ENCODE assay signal across 8 cellular contexts in genomic region chr4:24368801-24369200, GRCh38.
"Had no signal": no experiment of that assay in that cellular context is flagged by ENCODE, and none has a peak within 500 bp of the region (broad histone marks: within the 10 kb centered on the region; RNA-seq: fewer than 3 reads in every experiment).

No MANE protein-coding gene starts in this region.

- ATAC-seq: GM23338, HCT116 had no signal

- DNase-seq: GM23248, GOT3, H7, H9, HCEC 1CT, HFFc6 had no signal
